In genomic region chr5:66849803-66850202, GRCh38 we compare ENCODE assay signal across 12 cellular contexts.
DNase-seq lines count a peak whose midpoint lies in the region; ATAC-seq lines count a peak whose summit lies in the region.
"Had no signal": no experiment of that assay in that cellular context is flagged by ENCODE, and none has a peak within 500 bp of the region (broad histone marks: within the 10 kb centered on the region; RNA-seq: fewer than 3 reads in every experiment).

No MANE protein-coding gene starts in this region.

- peak; percentile 22 for DNase-seq in DMS53 (lab: John Stamatoyannopoulos, UW)
- peak; percentile 47 for DNase-seq in HS-5 (ENCODE audit: low read depth)
- DNase-seq in amniotic epithelial cell (ENCODE audit: low read depth): peak; percentile 54
- peak; percentile 48 for DNase-seq in iris pigment epithelial cell (ENCODE audit: low read depth)
- DNase-seq in iPS-NIHi11 (ENCODE audit: low spot score): no peak
- DNase-seq in activated naive CD4-positive, alpha-beta T cell (lab: John Stamatoyannopoulos, UW): no peak
- DNase-seq: activated T-cell treated with anti-CD3 and anti-CD28 coated beads, Interleukin-2, amount 50 U/mL, for 4 hours; caudate nucleus; CD4-positive, alpha-beta T cell; H9 had no signal

- ATAC-seq in HG03520 (IDR thresholded peaks at IDR 0.05; ENCODE audit: unreplicated experiment) (no peak), HG02588 (IDR thresholded peaks at IDR 0.05; ENCODE audit: unreplicated experiment) (no peak)
- ATAC-seq: activated T-cell treated with anti-CD3 and anti-CD28 coated beads, Interleukin-2, amount 50 U/mL, for 4 hours had no signal

Comparison
In these comparisons a context has a peak if more than half of its experiments do, and no peak if none do; other contexts are left out.
1. DNase-seq: peak in DMS53 (single experiment), HS-5 (single experiment), amniotic epithelial cell (single experiment) and iris pigment epithelial cell (single experiment); none in iPS-NIHi11 (single experiment) and activated naive CD4-positive, alpha-beta T cell (0 of 4).